In the genomic region with DNA sequence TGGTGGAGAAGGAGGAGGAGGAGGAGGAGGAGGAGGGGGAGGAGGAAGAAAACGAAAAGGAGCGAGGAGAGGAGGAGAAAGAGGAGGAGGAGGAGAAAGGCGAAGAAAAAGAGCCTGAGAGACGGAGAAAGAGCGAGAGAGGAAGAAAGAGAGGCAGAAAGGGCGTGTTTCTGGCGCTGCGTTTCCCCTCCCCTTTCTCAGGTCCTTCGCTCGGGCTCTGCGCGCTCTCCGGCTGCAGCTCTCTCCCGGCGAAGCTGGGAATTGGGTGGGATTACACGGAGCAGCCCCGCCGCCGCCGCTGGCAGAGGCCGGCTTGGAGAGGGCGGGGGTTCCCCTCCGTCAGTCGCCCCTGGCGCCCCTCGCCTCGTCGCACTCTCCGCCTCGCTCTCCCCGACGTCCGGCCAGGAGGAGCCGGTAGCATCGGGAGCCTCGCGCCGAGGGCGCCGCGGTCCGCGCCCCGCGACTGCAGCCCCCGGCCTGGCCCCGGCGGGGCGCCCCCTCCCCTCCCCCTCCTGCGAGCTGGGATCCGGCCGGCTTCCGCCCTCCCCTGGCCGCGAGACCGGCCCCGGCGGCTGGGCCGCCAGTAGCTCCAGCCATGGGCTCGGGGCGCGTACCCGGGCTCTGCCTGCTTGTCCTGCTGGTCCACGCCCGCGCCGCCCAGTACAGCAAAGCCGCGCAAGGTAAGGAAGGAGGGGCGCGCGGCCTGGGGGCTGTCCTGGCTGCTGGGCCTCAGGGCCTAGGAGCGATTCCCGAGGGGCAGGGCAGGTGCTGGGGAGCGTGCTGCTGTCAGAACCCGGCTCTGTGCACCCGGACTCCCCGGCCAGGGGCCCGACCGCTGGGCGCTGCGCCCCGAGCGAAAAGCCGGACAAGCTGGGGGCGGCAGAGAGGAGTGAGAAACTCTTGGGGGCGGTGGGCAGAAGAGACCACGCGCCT, we compare ENCODE assay signal across 8 cellular contexts. TPM values are rescaled to one million over a fixed set of nuclear protein-coding genes. Genes with fewer than 3 reads are reported as not detected.
A peak's percentile ranks its signal among the peaks of the same experiment; 100 is the strongest.
DNase-seq lines count a peak whose midpoint lies in the region; ATAC-seq and TF ChIP-seq lines count a peak whose summit lies in the region.

A gene (plus strand): TSS at position 133 of the 933 bp plus-strand sequence. CDS start 463 bp downstream, at position 596.

- ATAC-seq in HG02588 (IDR thresholded peaks at IDR 0.05; ENCODE audit: unreplicated experiment): no peak
- no peak for ATAC-seq in GM21367 (IDR thresholded peaks at IDR 0.05; ENCODE audit: unreplicated experiment)
- no peak for ATAC-seq in HG02840 (IDR thresholded peaks at IDR 0.05; ENCODE audit: low FRiP score, unreplicated experiment)

- H3K27me3 Mint-ChIP-seq in CD8-positive, alpha-beta memory T cell: peaks cover 48 to 75% of the 10 kb centered on the region in 2 donors
- peaks cover 45% of the 10 kb centered on the region for H3K27me3 Mint-ChIP-seq in nephron (ENCODE audit: low read depth)

- TF ChIP-seq CTCF in WERI-Rb-1 (IDR thresholded peaks at IDR 0.05; ENCODE audit: low read depth, low read length) (no peak), fibroblast of pulmonary artery (IDR thresholded peaks at IDR 0.05; ENCODE audit: low read length, missing control alignments) (no peak), nephron (IDR thresholded peaks at IDR 0.05; ENCODE audit: unreplicated experiment in 3 of 3) (no peak)

- peaks cover 7% of the 10 kb centered on the region for H3K4me1 ChIP-seq in CD8-positive, alpha-beta memory T cell (ENCODE audit: insufficient read depth, low read length)

- no peaks in the 10 kb centered on the region for H3K36me3 ChIP-seq in CD8-positive, alpha-beta memory T cell (ENCODE audit: insufficient read depth, low read length)
- no peaks in the 10 kb centered on the region for H3K36me3 ChIP-seq in WERI-Rb-1

- peaks cover 44% of the 10 kb centered on the region for H3K27me3 ChIP-seq in CD8-positive, alpha-beta memory T cell (ENCODE audit: insufficient read depth, low read length, poor library complexity, severe bottlenecking)
- H3K27me3 ChIP-seq in WERI-Rb-1 (ENCODE audit: insufficient read depth, low read depth, severe bottlenecking): peaks cover 29% of the 10 kb centered on the region

- peaks cover 5 to 7% (median 6%) of the 10 kb centered on the region in 3 donors for H3K4me1 Mint-ChIP-seq in CD8-positive, alpha-beta memory T cell
- peaks cover 47% of the 10 kb centered on the region for H3K4me1 Mint-ChIP-seq in nephron

- CTCF ChIA-PET in CD8-positive, alpha-beta memory T cell (lab: Charles Lee): interaction anchor here (1.5 kb wide), 1 partner anchor 9 kb away, joined by 3 read pairs; no protein-coding TSS in a partner anchor

- H3K4me3 Mint-ChIP-seq in CD8-positive, alpha-beta memory T cell: peak within 1 kb of the TSS; percentile 49 to 84 (median 66)
- H3K4me3 Mint-ChIP-seq in nephron: peak within 1 kb of the TSS; percentile 89 to 94 (median 89)

- no peaks in the 10 kb centered on the region for H3K9me3 ChIP-seq in CD8-positive, alpha-beta memory T cell (ENCODE audit: low read length)
- H3K9me3 ChIP-seq in WERI-Rb-1 (ENCODE audit: severe bottlenecking): no peaks in the 10 kb centered on the region

- H3K4me3 ChIP-seq in CD8-positive, alpha-beta memory T cell (ENCODE audit: low read length): peak within 1 kb of the TSS; percentile 32
- peak within 1 kb of the TSS; percentile 56 for H3K4me3 ChIP-seq in WERI-Rb-1 (ENCODE audit: low read depth, low read length)
- H3K4me3 ChIP-seq in fibroblast of pulmonary artery (replicated peaks; ENCODE audit: low read depth, low read length): peak within 1 kb of the TSS; percentile 53

- H3K27ac ChIP-seq in CD8-positive, alpha-beta memory T cell (ENCODE audit: low read depth, low read length): no peak within 1 kb of the TSS
- H3K27ac ChIP-seq in WERI-Rb-1: peak within 1 kb of the TSS; percentile 17; the same call in 1 of the 2 replicates

- POLR2A ChIA-PET in CD8-positive, alpha-beta memory T cell (lab: Charles Lee): no interaction called here

- DNase-seq in CD8-positive, alpha-beta memory T cell: peak in 1 of 5 donors; percentile 10
- DNase-seq in HPDE6-E6E7 (ENCODE audit: extremely low spot score) (peak; percentile 37), WERI-Rb-1 (peak; percentile 81), fibroblast of pulmonary artery (ENCODE audit: low read depth) (peak; percentile 36)

- no peak within 1 kb of the TSS for H3K27ac Mint-ChIP-seq in CD8-positive, alpha-beta memory T cell
- peak within 1 kb of the TSS; percentile 47 to 90 (median 78) for H3K27ac Mint-ChIP-seq in nephron

- peaks cover 0 to 4% (median 0%) of the 10 kb centered on the region in 3 donors for H3K36me3 Mint-ChIP-seq in CD8-positive, alpha-beta memory T cell
- H3K36me3 Mint-ChIP-seq in nephron (ENCODE audit: low read depth): no peaks in the 10 kb centered on the region

- H3K9me3 Mint-ChIP-seq in CD8-positive, alpha-beta memory T cell: no peaks in the 10 kb centered on the region
- H3K9me3 Mint-ChIP-seq in nephron: no peaks in the 10 kb centered on the region

RNA-seq across cellular contexts. Expression of the gene that starts here (rescaled TPM):
- under 1 TPM; 0.07 TPM for total RNA-seq in CD8-positive, alpha-beta memory T cell
- 0.18 TPM for polyA plus RNA-seq in CD8-positive, alpha-beta memory T cell

Comparison
In these comparisons a context has a peak if more than half of its experiments do, and no peak if none do; other contexts are left out.
1. H3K27ac Mint-ChIP-seq: peak in nephron (3 of 3); none in CD8-positive, alpha-beta memory T cell (0 of 8).
2. Peak in every context shown above with its lines, with median percentiles within 50 percentile points of each other: H3K4me3 ChIP-seq.